In genomic region chr12:24696800-24697199, GRCh38 we compare ENCODE assay signal across 1 cellular context.
TF ChIP-seq lines count a peak whose summit lies in the region.

No MANE protein-coding gene starts in this region.

TF ChIP-seq in SK-N-SH, 30 proteins besides CTCF, POLR2A, EP300 and RAD21 (continued from another document):
- TF ChIP-seq REST (IDR thresholded peaks at IDR 0.05; ENCODE audit: low read depth, low read length) = no peak
- no peak for TF ChIP-seq GABPA (IDR thresholded peaks at IDR 0.05; ENCODE audit: low read depth)
